In the genomic region with DNA sequence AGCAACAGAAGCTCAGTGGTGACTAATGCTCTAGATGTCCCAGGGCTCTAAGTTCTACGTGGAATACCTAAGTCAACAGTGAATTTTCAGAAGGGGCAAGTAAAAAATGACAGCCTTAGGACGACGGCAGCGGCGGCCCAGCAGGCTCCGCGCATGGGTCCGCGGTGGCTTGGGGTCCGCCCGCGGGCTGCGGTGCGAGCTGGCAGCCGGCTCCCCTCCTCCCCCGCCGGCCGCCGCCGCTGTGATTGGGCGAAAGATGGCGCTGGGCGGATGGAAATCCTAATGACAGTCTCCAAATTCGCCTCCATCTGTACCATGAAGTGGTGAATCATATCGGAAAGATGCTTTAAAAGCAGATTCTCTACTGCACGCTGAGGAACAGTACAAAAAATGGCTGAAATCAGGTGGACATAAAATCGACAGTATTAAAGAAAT, we compare ENCODE assay signal across 8 cellular contexts.
DNase-seq lines count a peak whose midpoint lies in the region; ATAC-seq and TF ChIP-seq lines count a peak whose summit lies in the region.

No MANE protein-coding gene starts in this region.

- peak overlapping the region in 1 of 2 donors; percentile 77 for H3K27ac ChIP-seq in ovary
- peak overlapping the region; percentile 69 for H3K27ac ChIP-seq in vagina

- H3K4me1 ChIP-seq in ovary (ENCODE audit: insufficient read depth) (peaks cover 4% of the 10 kb centered on the region), vagina (no peaks in the 10 kb centered on the region)

- no peaks in the 10 kb centered on the region for H3K9me3 Mint-ChIP-seq in activated T-helper 2 cell treated with anti-CD3 and anti-CD28 coated beads, Interferon-gamma antibody, Interleukin-2, Interleukin-4, amounts not matched to agents 10 μg/mL and 5 μg/mL and 100 μg/mL, durations not matched to agents 14 hours and 24 hours and 36 hours

- peaks cover 32% of the 10 kb centered on the region for H3K27me3 Mint-ChIP-seq in activated T-helper 2 cell treated with anti-CD3 and anti-CD28 coated beads, Interferon-gamma antibody, Interleukin-2, Interleukin-4, amounts not matched to agents 10 μg/mL and 5 μg/mL and 100 μg/mL, durations not matched to agents 14 hours and 24 hours and 36 hours (ENCODE audit: low read depth)

- H3K9me3 ChIP-seq in ovary (no peaks in the 10 kb centered on the region), vagina (no peaks in the 10 kb centered on the region)

- intact Hi-C loops in activated T-helper 2 cell treated with anti-CD3 and anti-CD28 coated beads, Interferon-gamma antibody, Interleukin-2, Interleukin-4, amounts not matched to agents 10 μg/mL and 5 μg/mL and 100 μg/mL, durations not matched to agents 14 hours and 24 hours and 36 hours (cut with micrococcal nuclease): no loop called here
- intact Hi-C loops in ovary (cut with DNase I): loop anchor here in 3 of 4 donors (10.0 kb wide), 3 partner anchors 63 to 213 kb away; partner anchors contain the start of gene ATL2 (in 1 of the 3)
- intact Hi-C loops in vagina (cut with DNase I): no loop called here

- TF ChIP-seq EP300 in ovary (IDR thresholded peaks at IDR 0.05): no peak

- H3K4me3 ChIP-seq in ovary (peak overlapping the region; percentile 34), vagina (peak overlapping the region; percentile 37 to 50)

- H3K4me1 Mint-ChIP-seq in activated T-helper 2 cell treated with anti-CD3 and anti-CD28 coated beads, Interferon-gamma antibody, Interleukin-2, Interleukin-4, amounts not matched to agents 10 μg/mL and 5 μg/mL and 100 μg/mL, durations not matched to agents 14 hours and 24 hours and 36 hours (ENCODE audit: low read depth): peaks cover 6% of the 10 kb centered on the region

- peak; percentile 29 for DNase-seq in NCI-H1436 (lab: John Stamatoyannopoulos, UW)
- no peak for DNase-seq in NCI-H1436 treated with DMSO at 0.1 percent for 48 hours (lab: John Stamatoyannopoulos, UW)
- DNase-seq in NCI-H524 (lab: John Stamatoyannopoulos, UW): peak; percentile 59 to 87
- DNase-seq in activated T-helper 2 cell treated with anti-CD3 and anti-CD28 coated beads, Interferon-gamma antibody, Interleukin-2, Interleukin-4, amounts not matched to agents 10 μg/mL and 5 μg/mL and 100 μg/mL, durations not matched to agents 14 hours and 24 hours and 36 hours (ENCODE audit: low spot score): peak; percentile 25
- DNase-seq in globus pallidus (ENCODE audit: low spot score): peak; percentile 13
- DNase-seq in ovary: peak; percentile 51 to 73 (median 56)
- DNase-seq in vagina (ENCODE audit: extremely low spot score in 2 of 2): no peak

- H3K36me3 ChIP-seq in ovary (no peaks in the 10 kb centered on the region), vagina (no peaks in the 10 kb centered on the region)

- H3K36me3 Mint-ChIP-seq in activated T-helper 2 cell treated with anti-CD3 and anti-CD28 coated beads, Interferon-gamma antibody, Interleukin-2, Interleukin-4, amounts not matched to agents 10 μg/mL and 5 μg/mL and 100 μg/mL, durations not matched to agents 14 hours and 24 hours and 36 hours (ENCODE audit: low read depth): no peaks in the 10 kb centered on the region

- WGBS in ovary, 3 donors: 0 to 2% (median 1%) methylated on average over 27 of the region's 27 CpGs

- H3K27me3 ChIP-seq in ovary (no peaks in the 10 kb centered on the region), vagina (no peaks in the 10 kb centered on the region)

- no peak for ATAC-seq in GM18861 (IDR thresholded peaks at IDR 0.05; ENCODE audit: unreplicated experiment)

- TF ChIP-seq CTCF in ovary (IDR thresholded peaks at IDR 0.05) (no peak), vagina (IDR thresholded peaks at IDR 0.05) (no peak)

- peak overlapping the region; percentile 31 for H3K4me3 Mint-ChIP-seq in activated T-helper 2 cell treated with anti-CD3 and anti-CD28 coated beads, Interferon-gamma antibody, Interleukin-2, Interleukin-4, amounts not matched to agents 10 μg/mL and 5 μg/mL and 100 μg/mL, durations not matched to agents 14 hours and 24 hours and 36 hours (ENCODE audit: low read depth)

- TF ChIP-seq POLR2A in ovary (IDR thresholded peaks at IDR 0.05) (no peak), vagina (IDR thresholded peaks at IDR 0.05) (no peak)

- H3K27ac Mint-ChIP-seq in activated T-helper 2 cell treated with anti-CD3 and anti-CD28 coated beads, Interferon-gamma antibody, Interleukin-2, Interleukin-4, amounts not matched to agents 10 μg/mL and 5 μg/mL and 100 μg/mL, durations not matched to agents 14 hours and 24 hours and 36 hours: no peak overlapping the region

Comparison
In these comparisons a context has a peak if more than half of its experiments do, and no peak if none do; other contexts are left out.
1. DNase-seq: peak in NCI-H1436 (single experiment), NCI-H524 (2 of 2), activated T-helper 2 cell treated with anti-CD3 and anti-CD28 coated beads, Interferon-gamma antibody, Interleukin-2, Interleukin-4, amounts not matched to agents 10 μg/mL and 5 μg/mL and 100 μg/mL, durations not matched to agents 14 hours and 24 hours and 36 hours (single experiment), globus pallidus (single experiment) and ovary (5 of 5); none in NCI-H1436 treated with DMSO at 0.1 percent for 48 hours (single experiment) and vagina (0 of 2).
2. intact Hi-C loops: an anchor here in ovary (10.0 kb wide); none called in activated T-helper 2 cell treated with anti-CD3 and anti-CD28 coated beads, Interferon-gamma antibody, Interleukin-2, Interleukin-4, amounts not matched to agents 10 μg/mL and 5 μg/mL and 100 μg/mL, durations not matched to agents 14 hours and 24 hours and 36 hours and vagina.